In the genomic region with DNA sequence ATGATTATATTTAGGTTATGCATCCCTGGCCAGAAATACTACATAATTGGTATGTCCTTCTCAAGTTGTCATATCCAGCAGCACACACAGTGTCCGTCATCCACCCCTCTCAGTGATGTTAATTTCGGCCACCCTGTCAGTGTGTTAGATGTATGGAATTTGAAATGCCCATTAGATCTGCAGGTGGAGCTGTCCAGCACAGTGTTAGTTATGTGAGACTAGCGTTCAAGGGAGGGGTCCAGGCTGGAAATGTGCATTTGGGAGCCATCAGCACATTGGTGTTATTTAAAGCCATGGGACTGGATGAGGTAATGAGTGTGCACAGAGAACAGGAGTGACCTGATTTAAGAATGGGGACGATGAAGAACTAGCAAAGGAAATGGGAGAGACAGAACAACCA, we compare ENCODE assay signal across 21 cellular contexts.
"Had no signal": no experiment of that assay in that cellular context is flagged by ENCODE, and none has a peak within 500 bp of the region (broad histone marks: within the 10 kb centered on the region; RNA-seq: fewer than 3 reads in every experiment).

No MANE protein-coding gene starts in this region.

- H3K27ac Mint-ChIP-seq: endodermal cell had no signal

- DNase-seq: effector CD4-positive, alpha-beta T cell; endodermal cell; heart right ventricle; hypothalamus; islet precursor cell; mammary epithelial cell; naive thymus-derived CD4-positive, alpha-beta T cell; nephron progenitor cell; psoas muscle; retina; stimulated activated CD4-positive, alpha-beta T cell treated with anti-CD3 and anti-CD28 coated beads, Interleukin-2, amount 100 ng/mL, for 24 hours; stimulated activated CD4-positive, alpha-beta T cell treated with anti-CD3 and anti-CD28 coated beads, Interleukin-4, amount 100 ng/mL, for 4 hours; stimulated activated naive CD4-positive, alpha-beta T cell; thyroid gland; upper lobe of left lung; uterus had no signal

- ATAC-seq: heart right ventricle; left lobe of liver; naive thymus-derived CD4-positive, alpha-beta T cell; psoas muscle; sciatic nerve had no signal

- H3K27me3 ChIP-seq: heart right ventricle, thyroid gland, upper lobe of left lung, uterus had no signal

- H3K9me3 ChIP-seq: psoas muscle, thyroid gland had no signal

- H3K4me3 ChIP-seq: coronary artery, heart right ventricle, psoas muscle, skin epidermis, thyroid gland, upper lobe of left lung, uterus had no signal

- H3K9ac ChIP-seq: parathyroid adenoma had no signal

- H3K4me1 Mint-ChIP-seq: endodermal cell had no signal

- H3K4me1 ChIP-seq: heart right ventricle, parathyroid adenoma, psoas muscle, thyroid gland, upper lobe of left lung, uterus had no signal

- H3K27me3 Mint-ChIP-seq: naive thymus-derived CD4-positive, alpha-beta T cell had no signal

- H2AFZ ChIP-seq: parathyroid adenoma had no signal

- H3K79me2 ChIP-seq: parathyroid adenoma had no signal

- H3K36me3 ChIP-seq: uterus had no signal

- H3K4me3 Mint-ChIP-seq: endodermal cell; naive thymus-derived CD4-positive, alpha-beta T cell; nephron progenitor cell had no signal

- H3K27ac ChIP-seq: coronary artery, heart right ventricle, parathyroid adenoma, psoas muscle, skin epidermis, thyroid gland, upper lobe of left lung, uterus had no signal
